16 cellular contexts compared by ENCODE assay signal in genomic region chr16:88195021-88195581, GRCh38.
DNase-seq lines count a peak whose midpoint lies in the region; FAIRE-seq lines count a peak whose summit lies in the region.
"Had no signal": no experiment of that assay in that cellular context is flagged by ENCODE, and none has a peak within 500 bp of the region (broad histone marks: within the 10 kb centered on the region; RNA-seq: fewer than 3 reads in every experiment).

No MANE protein-coding gene starts in this region.

- H3K4me3 ChIP-seq in endocrine pancreas (ENCODE audit: control insufficient read depth, insufficient read depth, low read length) = no peak overlapping the region
- no peak overlapping the region for H3K4me3 ChIP-seq in trophoblast cell (ENCODE audit: low read depth, low read length)

- H3K79me2 ChIP-seq in trophoblast cell (ENCODE audit: control insufficient read depth, insufficient read depth, low read length, poor library complexity) = peaks cover 2% of the 10 kb centered on the region

- no peak overlapping the region for H3K4ac ChIP-seq in trophoblast cell (ENCODE audit: low read depth, low read length)

- H3K27me3 ChIP-seq in endocrine pancreas (ENCODE audit: control insufficient read depth, insufficient read depth, low read length) (no peaks in the 10 kb centered on the region), trophoblast cell (ENCODE audit: insufficient read depth, low read length) (no peaks in the 10 kb centered on the region)

- H3K36me3 ChIP-seq in endocrine pancreas (ENCODE audit: control insufficient read depth, insufficient read depth, low read length) (no peaks in the 10 kb centered on the region), trophoblast cell (ENCODE audit: control insufficient read depth in 1 of 2, insufficient read depth in 2 of 2, low read length in 2 of 2) (no peaks in the 10 kb centered on the region)

- no peak for FAIRE-seq in RCC 7860 (lab: Jason Lieb, UNC)

- H3K27me3 Mint-ChIP-seq in activated CD4-positive, alpha-beta memory T cell treated with anti-CD3 and anti-CD28 coated beads for 36 hours = no peaks in the 10 kb centered on the region
- H3K27me3 Mint-ChIP-seq: stimulated activated naive B cell treated with anti-CD40 and anti-IgM and Interleukin-4, amounts not matched to agents 10 μg/mL and 1 μg/mL and 100 μg/mL, for 72 hours had no signal

- H3K27ac Mint-ChIP-seq in activated CD4-positive, alpha-beta memory T cell treated with anti-CD3 and anti-CD28 coated beads for 36 hours = no peak overlapping the region
- H3K27ac Mint-ChIP-seq: activated naive CD8-positive, alpha-beta T cell treated with anti-CD3 and anti-CD28 coated beads, Interleukin-2, amount 10 ng/mL, durations not matched to agents 7 days and 5 days; H9; stimulated activated naive B cell treated with anti-CD40 and anti-IgM and Interleukin-4, amounts not matched to agents 10 μg/mL and 1 μg/mL and 100 μg/mL, for 72 hours; T-helper 1 cell treated with Interleukin-12 subunit alpha and Interleukin-12 subunit beta and Interleukin-4 antibody, amounts not matched to agents 30 μg/mL and 1 μg/mL, for 36 hours had no signal

- no peak overlapping the region for H3K27ac ChIP-seq in trophoblast cell (ENCODE audit: low read depth, low read length)

- H4K8ac ChIP-seq in trophoblast cell (ENCODE audit: low read depth, low read length) = no peak overlapping the region

- H2AFZ ChIP-seq in trophoblast cell (ENCODE audit: insufficient read depth, low read length, poor library complexity) = no peak overlapping the region

- no peaks in the 10 kb centered on the region for H3K79me1 ChIP-seq in trophoblast cell (ENCODE audit: low read length)

- POLR2A ChIA-PET in activated CD4-positive, alpha-beta memory T cell treated with anti-CD3 and anti-CD28 coated beads for 36 hours (lab: Charles Lee) = no interaction called here

- WGBS in trophoblast cell (ENCODE audit: extremely low coverage, insufficient coverage, insufficient read length) = no CpG with 5 or more reads among the region's 20 CpGs

- H3K18ac ChIP-seq in trophoblast cell (ENCODE audit: low read length) = no peak overlapping the region

- CTCF ChIA-PET in activated CD4-positive, alpha-beta memory T cell treated with anti-CD3 and anti-CD28 coated beads for 36 hours (lab: Charles Lee) = interaction anchor here (0.7 to 1.5 kb wide), 3 partner anchors 188 to 243 kb away, joined by 3 to 6 read pairs (median 4); no protein-coding TSS in a partner anchor

- H2AK5ac ChIP-seq in trophoblast cell (ENCODE audit: low read length) = peak overlapping the region; percentile 12

- H4K12ac ChIP-seq in trophoblast cell (ENCODE audit: low read depth, low read length) = no peak overlapping the region

- H3K36me3 Mint-ChIP-seq in activated CD4-positive, alpha-beta memory T cell treated with anti-CD3 and anti-CD28 coated beads for 36 hours = no peaks in the 10 kb centered on the region

- H2BK5ac ChIP-seq in trophoblast cell (ENCODE audit: low read depth, low read length, poor library complexity) = no peak overlapping the region

- H2BK12ac ChIP-seq in trophoblast cell (ENCODE audit: low read length) = peak overlapping the region; percentile 29

- DNase-seq in AG08395 (ENCODE audit: low spot score) = peak; percentile 31
- DNase-seq in Kasumi-1 (lab: John Stamatoyannopoulos, UW) = peak; percentile 20 to 38
- DNase-seq in trophoblast cell = no peak
- DNase-seq in activated CD4-positive, CD25-positive, alpha-beta regulatory T cell (lab: John Stamatoyannopoulos, UW) = no peak
- no peak for DNase-seq in foreskin melanocyte
- no peak for DNase-seq in activated CD4-positive, alpha-beta memory T cell treated with anti-CD3 and anti-CD28 coated beads for 36 hours
- DNase-seq in RCC 7860 (ENCODE audit: low spot score) = no peak
- DNase-seq: ACHN; activated naive CD8-positive, alpha-beta T cell treated with anti-CD3 and anti-CD28 coated beads, Interleukin-2, amount 10 ng/mL, durations not matched to agents 7 days and 5 days; H9; NCI-H1436 treated with DMSO at 0.1 percent for 48 hours; NCI-H510A treated with DMSO at 0.1 percent for 48 hours; RPMI8226; stimulated activated naive B cell treated with anti-CD40 and anti-IgM and Interleukin-4, amounts not matched to agents 10 μg/mL and 1 μg/mL and 100 μg/mL, for 72 hours had no signal

- H3K14ac ChIP-seq in trophoblast cell (ENCODE audit: low read length) = no peak overlapping the region

- H3K9me3 ChIP-seq in endocrine pancreas (ENCODE audit: control insufficient read depth, low read length) (no peaks in the 10 kb centered on the region), trophoblast cell (ENCODE audit: insufficient read depth, low read depth, low read length) (peaks cover 7% of the 10 kb centered on the region)

- H3K9ac ChIP-seq in endocrine pancreas (ENCODE audit: control insufficient read depth, insufficient read depth, low read length) = peak overlapping the region; percentile 90
- no peak overlapping the region for H3K9ac ChIP-seq in trophoblast cell (ENCODE audit: low read length)

- no peak overlapping the region for H2BK120ac ChIP-seq in trophoblast cell (ENCODE audit: insufficient read depth, low read length, poor library complexity)

- H3K9me3 Mint-ChIP-seq in activated CD4-positive, alpha-beta memory T cell treated with anti-CD3 and anti-CD28 coated beads for 36 hours = peaks cover 4% of the 10 kb centered on the region

- H3K4me1 ChIP-seq in endocrine pancreas (ENCODE audit: control insufficient read depth, insufficient read depth, low read length) (no peaks in the 10 kb centered on the region), trophoblast cell (ENCODE audit: control insufficient read depth in 1 of 2, insufficient read depth in 2 of 2, low read length in 2 of 2) (no peaks in the 10 kb centered on the region)

- intact Hi-C loops in activated CD4-positive, alpha-beta memory T cell treated with anti-CD3 and anti-CD28 coated beads for 36 hours (cut with micrococcal nuclease) = no loop called here

- H4K91ac ChIP-seq in trophoblast cell (ENCODE audit: low read depth, low read length) = no peak overlapping the region

- H3K4me1 Mint-ChIP-seq in activated CD4-positive, alpha-beta memory T cell treated with anti-CD3 and anti-CD28 coated beads for 36 hours (ENCODE audit: low read depth) = no peaks in the 10 kb centered on the region
- H3K4me1 Mint-ChIP-seq: H9 had no signal

- H3K23ac ChIP-seq in trophoblast cell (ENCODE audit: low read length) = no peak overlapping the region

- H3K4me3 Mint-ChIP-seq in activated CD4-positive, alpha-beta memory T cell treated with anti-CD3 and anti-CD28 coated beads for 36 hours = no peak overlapping the region
- H3K4me3 Mint-ChIP-seq: activated naive CD8-positive, alpha-beta T cell treated with anti-CD3 and anti-CD28 coated beads, Interleukin-2, amount 10 ng/mL, durations not matched to agents 7 days and 5 days; H9; stimulated activated naive B cell treated with anti-CD40 and anti-IgM and Interleukin-4, amounts not matched to agents 10 μg/mL and 1 μg/mL and 100 μg/mL, for 72 hours; T-helper 1 cell treated with Interleukin-12 subunit alpha and Interleukin-12 subunit beta and Interleukin-4 antibody, amounts not matched to agents 30 μg/mL and 1 μg/mL, for 36 hours had no signal

- H3K4me2 ChIP-seq in trophoblast cell (ENCODE audit: low read length) = no peak overlapping the region

Comparison
In these comparisons a context has a peak if more than half of its experiments do, and no peak if none do; other contexts are left out.
1. DNase-seq: peak in AG08395 (single experiment) and Kasumi-1 (2 of 2); none in trophoblast cell (0 of 2), activated CD4-positive, CD25-positive, alpha-beta regulatory T cell (0 of 4), foreskin melanocyte (single experiment), activated CD4-positive, alpha-beta memory T cell treated with anti-CD3 and anti-CD28 coated beads for 36 hours (single experiment) and RCC 7860 (single experiment).